In the genomic region with DNA sequence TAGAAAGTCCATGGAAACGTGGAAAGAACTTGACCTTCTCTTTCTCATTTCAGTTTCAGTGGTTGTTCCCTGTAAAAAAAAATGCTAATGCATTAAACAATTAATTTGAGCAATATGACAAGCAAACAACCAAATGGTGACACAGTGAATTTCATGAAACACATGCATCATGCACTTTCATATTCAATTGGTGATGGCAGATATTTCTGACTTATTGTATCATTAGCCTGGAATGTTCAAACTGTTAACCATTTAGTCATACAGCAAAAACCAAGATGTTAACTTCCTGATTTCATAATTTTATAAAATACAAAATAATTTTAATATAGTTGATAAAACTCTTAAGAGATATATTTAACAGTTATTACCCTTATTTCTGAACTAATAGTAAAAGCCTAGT, we compare ENCODE assay signal across 18 cellular contexts.
"Had no signal": no experiment of that assay in that cellular context is flagged by ENCODE, and none has a peak within 500 bp of the region (broad histone marks: within the 10 kb centered on the region; RNA-seq: fewer than 3 reads in every experiment).

No MANE protein-coding gene starts in this region.

- H3K4me3 ChIP-seq: ascending aorta, coronary artery, lower lobe of right lung, neural progenitor cell, sigmoid colon, testis, uterus had no signal

- DNase-seq: activated CD4-positive, alpha-beta T cell treated with anti-CD3 and anti-CD28 coated beads, Interleukin-2, amount 10 ng/mL, durations not matched to agents 7 days and 5 days; activated CD8-positive, alpha-beta T cell treated with anti-CD3 and anti-CD28 coated beads, Interleukin-2, amount 10 ng/mL, durations not matched to agents 7 days and 5 days; activated gamma-delta T cell treated with Interleukin-2 at 50 U/mL for 16 hours; endodermal cell; kidney; lower lobe of right lung; naive thymus-derived CD8-positive, alpha-beta T cell; posterior cingulate gyrus; sigmoid colon; stimulated activated CD4-positive, alpha-beta T cell treated with anti-CD3 and anti-CD28 coated beads, Interleukin-2, amount 100 ng/mL, for 48 hours; stimulated activated CD8-positive, alpha-beta memory T cell treated with anti-CD3 and anti-CD28 coated beads, Interleukin-4, amount 100 ng/mL, for 48 hours; stimulated activated naive B cell treated with anti-CD40 and anti-IgM and Interleukin-4, amounts not matched to agents 10 μg/mL and 1 μg/mL and 100 μg/mL, for 72 hours; testis; trophoblast cell; uterus had no signal

- FAIRE-seq: kidney had no signal

- H3K36me3 ChIP-seq: ascending aorta, lower lobe of right lung, neural progenitor cell, sigmoid colon, uterus had no signal

- H3K4me1 ChIP-seq: ascending aorta, lower lobe of right lung, neural progenitor cell, sigmoid colon, testis, uterus had no signal

- H2AFZ ChIP-seq: neural progenitor cell had no signal

- H3K9ac ChIP-seq: neural progenitor cell had no signal

- H3K27me3 ChIP-seq: ascending aorta, neural progenitor cell, sigmoid colon, testis, uterus had no signal

- H3K27ac ChIP-seq: ascending aorta, coronary artery, lower lobe of right lung, neural progenitor cell, sigmoid colon, testis, uterus had no signal

- H3K4me2 ChIP-seq: neural progenitor cell had no signal

- H3K9me3 ChIP-seq: ascending aorta, lower lobe of right lung, sigmoid colon, testis, uterus had no signal
